ENCODE assay signal across 8 cellular contexts in the genomic region with DNA sequence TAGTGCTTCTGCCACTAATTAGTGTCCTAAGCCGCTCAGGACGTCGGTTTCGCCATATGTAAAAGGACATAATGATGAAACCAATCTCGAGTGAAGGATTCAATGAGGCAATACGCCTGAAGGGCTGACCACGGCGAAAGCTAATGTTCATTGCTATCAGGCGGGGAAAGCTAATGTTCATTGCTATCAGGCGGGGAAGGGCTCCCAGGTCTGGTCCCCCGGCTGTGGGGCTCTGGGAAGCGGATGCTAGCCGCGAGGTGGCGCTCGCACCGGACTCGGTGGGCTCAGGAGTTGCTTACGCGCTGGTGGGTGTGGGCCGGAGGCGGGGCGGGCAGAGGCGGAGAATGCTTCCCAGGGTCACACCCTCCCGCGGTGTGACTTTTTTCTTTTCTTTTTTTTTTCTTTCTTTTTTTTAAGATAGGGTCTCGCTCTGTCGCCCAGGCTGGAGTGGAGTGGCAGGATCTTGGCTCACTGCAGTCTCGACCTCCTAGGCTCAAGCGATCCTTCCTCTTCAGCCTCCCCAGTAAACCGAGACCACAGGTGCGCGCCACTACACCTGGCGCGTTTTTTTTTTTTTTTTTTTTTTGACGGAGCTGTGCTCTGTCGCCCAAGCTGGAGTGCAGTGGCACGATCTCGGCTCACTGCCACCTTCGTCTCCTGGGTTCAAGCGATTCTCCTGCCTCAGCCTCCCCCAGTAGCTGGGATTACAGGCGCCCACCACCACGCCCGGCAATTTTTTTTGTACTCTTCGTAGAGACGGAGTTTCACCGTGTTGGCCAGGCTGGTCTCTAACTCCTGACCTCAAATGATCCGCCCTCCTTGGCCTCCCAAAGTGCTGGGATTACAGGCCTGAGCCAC. TPM values are rescaled to one million over a fixed set of nuclear protein-coding genes. Genes with fewer than 3 reads are reported as not detected.
DNase-seq lines count a peak whose midpoint lies in the region; ATAC-seq, FAIRE-seq and TF ChIP-seq lines count a peak whose summit lies in the region.

No MANE protein-coding gene starts in this region.

- H3K9me3 ChIP-seq in NT2/D1 (ENCODE audit: insufficient read depth, low read length): no peaks in the 10 kb centered on the region

- peak overlapping the region; percentile 66 for H3K9ac ChIP-seq in NT2/D1 (ENCODE audit: insufficient read length, low read depth)

- peak; percentile 84 for TF ChIP-seq CTCF in GM12875 (IDR thresholded peaks at IDR 0.05; ENCODE audit: borderline replicate concordance, insufficient read depth, low read depth, low read length)

- peak; percentile 81 for DNase-seq in HTR-8/SVneo (ENCODE audit: insufficient read length, low spot score)
- peak; percentile 95 for DNase-seq in NT2/D1 (ENCODE audit: low read depth, low spot score)
- DNase-seq in activated CD8-positive, alpha-beta memory T cell treated with anti-CD3 and anti-CD28 coated beads, Interleukin-2, amount 50 U/mL, for 48 hours: peak; percentile 95
- peak; percentile 81 for DNase-seq in epidermal melanocyte (ENCODE audit: insufficient read length, low spot score)
- DNase-seq in mucosa of gallbladder (ENCODE audit: low spot score): peak; percentile 89
- DNase-seq in stimulated activated CD8-positive, alpha-beta memory T cell treated with anti-CD3 and anti-CD28 coated beads, Interleukin-4, amount 100 ng/mL, for 4 hours (ENCODE audit: low read depth in 2 of 2, low spot score in 1 of 2): peak; percentile 73 to 76

- no peak for ATAC-seq in HG03196 (IDR thresholded peaks at IDR 0.05; ENCODE audit: unreplicated experiment)

- no peak for FAIRE-seq in HTR-8/SVneo (lab: Jason Lieb, UNC)

- peaks cover 20% of the 10 kb centered on the region for H3K27me3 ChIP-seq in NT2/D1 (ENCODE audit: insufficient read depth, insufficient read length)

- no peak overlapping the region for H3K4me3 ChIP-seq in GM12875 (ENCODE audit: low read depth, low read length)
- H3K4me3 ChIP-seq in NT2/D1 (ENCODE audit: insufficient read length, low read depth): no peak overlapping the region

- H3K4me1 ChIP-seq in NT2/D1 (ENCODE audit: insufficient read depth, insufficient read length): peaks cover 38% of the 10 kb centered on the region

- H3K36me3 ChIP-seq in NT2/D1 (ENCODE audit: insufficient read depth, insufficient read length, low read length): no peaks in the 10 kb centered on the region

RNA-seq across cellular contexts. Expression of a gene that starts 1.1 kb away (rescaled TPM):
- total RNA-seq in mucosa of gallbladder: 9.9 TPM

RNA-seq across cellular contexts. Expression of a gene that starts 28.0 kb away (rescaled TPM):
- total RNA-seq in mucosa of gallbladder: 0.23 TPM

RNA-seq across cellular contexts. Expression of a gene that starts 31.8 kb away (rescaled TPM):
- 3.3 TPM for total RNA-seq in mucosa of gallbladder

RNA-seq across cellular contexts. Expression of a gene that starts 33.5 kb away (rescaled TPM):
- total RNA-seq in mucosa of gallbladder: 0.58 TPM
